In the genomic region with DNA sequence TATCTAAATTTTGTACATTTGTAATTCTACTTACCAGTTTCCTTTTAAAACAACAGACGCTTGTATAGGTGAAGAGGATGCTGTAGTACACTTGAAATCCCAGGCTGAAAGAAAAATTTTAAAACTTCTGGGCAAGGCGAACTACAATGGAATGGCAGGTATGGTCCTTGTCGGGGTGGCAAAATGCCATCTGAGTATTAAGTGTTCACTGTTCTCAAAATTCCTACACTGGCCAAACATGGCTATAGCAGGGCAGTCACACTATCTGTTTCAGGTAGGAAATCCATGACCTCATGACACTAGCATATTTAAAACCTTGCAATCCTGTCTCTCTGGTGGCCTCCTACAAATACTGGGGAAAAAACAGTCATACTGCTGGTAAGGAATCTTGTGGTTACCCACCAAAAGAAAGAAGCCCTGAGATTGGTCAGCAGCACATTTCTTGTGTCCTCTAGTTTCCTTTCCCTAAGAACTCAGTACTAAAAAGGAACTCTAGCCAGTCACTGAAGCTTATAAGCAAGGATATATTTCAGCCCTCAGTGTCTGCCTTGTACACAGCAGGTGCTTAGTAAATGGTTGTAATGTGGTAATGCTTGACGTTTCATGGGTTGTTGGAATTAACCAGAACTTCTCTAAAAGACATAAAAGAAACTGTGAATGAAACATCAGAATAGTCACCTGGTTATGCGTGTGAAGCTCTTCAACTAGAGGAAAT, we compare ENCODE assay signal across 16 cellular contexts. TPM values are rescaled to one million over a fixed set of nuclear protein-coding genes. Genes with fewer than 3 reads are reported as not detected.
DNase-seq lines count a peak whose midpoint lies in the region; ATAC-seq, FAIRE-seq and TF ChIP-seq lines count a peak whose summit lies in the region.
"Had no signal": no experiment of that assay in that cellular context is flagged by ENCODE, and none has a peak within 500 bp of the region (broad histone marks: within the 10 kb centered on the region; RNA-seq: fewer than 3 reads in every experiment).

No MANE protein-coding gene starts in this region.

- peaks cover 17% of the 10 kb centered on the region for H3K27me3 Mint-ChIP-seq in activated T-helper 2 cell treated with anti-CD3 and anti-CD28 coated beads, Interferon-gamma antibody, Interleukin-2, Interleukin-4, amounts not matched to agents 10 μg/mL and 5 μg/mL and 100 μg/mL, durations not matched to agents 14 hours and 24 hours and 36 hours (ENCODE audit: low read depth)
- no peaks in the 10 kb centered on the region for H3K27me3 Mint-ChIP-seq in Calu3 (ENCODE audit: unreplicated experiment)

- TF ChIP-seq POLR2A in H54 (IDR thresholded peaks at IDR 0.05; ENCODE audit: low read depth, low read length) (no peak), suprapubic skin (IDR thresholded peaks at IDR 0.05) (no peak)

- peak; percentile 50 for FAIRE-seq in H54 (lab: Jason Lieb, UNC)
- FAIRE-seq: A204.1 had no signal

- no peak overlapping the region for H3K4me3 ChIP-seq in suprapubic skin
- H3K4me3 ChIP-seq: hepatocyte, ovary had no signal

- H3K27ac Mint-ChIP-seq in activated T-helper 2 cell treated with anti-CD3 and anti-CD28 coated beads, Interferon-gamma antibody, Interleukin-2, Interleukin-4, amounts not matched to agents 10 μg/mL and 5 μg/mL and 100 μg/mL, durations not matched to agents 14 hours and 24 hours and 36 hours = peak overlapping the region; percentile 30
- no peak overlapping the region for H3K27ac Mint-ChIP-seq in Calu3 (ENCODE audit: unreplicated experiment)
- H3K27ac Mint-ChIP-seq: effector memory CD8-positive, alpha-beta T cell; type B pancreatic cell had no signal

- no peaks in the 10 kb centered on the region for H3K9me3 Mint-ChIP-seq in activated T-helper 2 cell treated with anti-CD3 and anti-CD28 coated beads, Interferon-gamma antibody, Interleukin-2, Interleukin-4, amounts not matched to agents 10 μg/mL and 5 μg/mL and 100 μg/mL, durations not matched to agents 14 hours and 24 hours and 36 hours
- peaks cover 3% of the 10 kb centered on the region for H3K9me3 Mint-ChIP-seq in Calu3 (ENCODE audit: low read depth, unreplicated experiment)
- H3K9me3 Mint-ChIP-seq: effector memory CD8-positive, alpha-beta T cell; type B pancreatic cell had no signal

- TF ChIP-seq CTCF in suprapubic skin (IDR thresholded peaks at IDR 0.05) = no peak
- no peak for TF ChIP-seq CTCF in Calu3 (IDR thresholded peaks at IDR 0.05; ENCODE audit: unreplicated experiment)

- H3K9me3 ChIP-seq in suprapubic skin = no peaks in the 10 kb centered on the region
- H3K9me3 ChIP-seq: ovary had no signal

- peak overlapping the region; percentile 27 for H3K4me3 Mint-ChIP-seq in activated T-helper 2 cell treated with anti-CD3 and anti-CD28 coated beads, Interferon-gamma antibody, Interleukin-2, Interleukin-4, amounts not matched to agents 10 μg/mL and 5 μg/mL and 100 μg/mL, durations not matched to agents 14 hours and 24 hours and 36 hours (ENCODE audit: low read depth)
- no peak overlapping the region for H3K4me3 Mint-ChIP-seq in Calu3 (ENCODE audit: low read depth, unreplicated experiment)
- H3K4me3 Mint-ChIP-seq: effector memory CD8-positive, alpha-beta T cell; type B pancreatic cell had no signal

- peaks cover 30% of the 10 kb centered on the region for H3K4me1 ChIP-seq in suprapubic skin

- WGBS in suprapubic skin = 88% methylated on average over 5 of the region's 5 CpGs

- no peaks in the 10 kb centered on the region for H3K27me3 ChIP-seq in suprapubic skin
- H3K27me3 ChIP-seq: hepatocyte, ovary had no signal

- no peaks in the 10 kb centered on the region for H3K36me3 ChIP-seq in suprapubic skin
- H3K36me3 ChIP-seq: ovary had no signal

- no peak for TF ChIP-seq EP300 in suprapubic skin (IDR thresholded peaks at IDR 0.05)

- peak; percentile 57 for DNase-seq in A172 (ENCODE audit: low spot score)
- DNase-seq in H54 (ENCODE audit: insufficient read length, low spot score) = no peak
- no peak for DNase-seq in activated T-helper 2 cell treated with anti-CD3 and anti-CD28 coated beads, Interferon-gamma antibody, Interleukin-2, Interleukin-4, amounts not matched to agents 10 μg/mL and 5 μg/mL and 100 μg/mL, durations not matched to agents 14 hours and 24 hours and 36 hours (ENCODE audit: low spot score)
- DNase-seq in glomerular visceral epithelial cell (ENCODE audit: extremely low spot score) = peak; percentile 86
- DNase-seq in RKO (ENCODE audit: low spot score) = no peak
- no peak for DNase-seq in suprapubic skin (ENCODE audit: low spot score in 2 of 2)
- no peak for DNase-seq in Calu3
- DNase-seq: activated T-cell treated with anti-CD3 and anti-CD28 coated beads, Interleukin-2, amount 50 U/mL, for 1 hour; DMS153; effector memory CD8-positive, alpha-beta T cell; NCI-H2081 treated with DMSO at 0.1 percent for 48 hours; ovary had no signal

- H3K36me3 Mint-ChIP-seq in activated T-helper 2 cell treated with anti-CD3 and anti-CD28 coated beads, Interferon-gamma antibody, Interleukin-2, Interleukin-4, amounts not matched to agents 10 μg/mL and 5 μg/mL and 100 μg/mL, durations not matched to agents 14 hours and 24 hours and 36 hours (ENCODE audit: low read depth) = peaks cover 7% of the 10 kb centered on the region
- H3K36me3 Mint-ChIP-seq in Calu3 (ENCODE audit: insufficient read depth, unreplicated experiment) = peaks cover 9% of the 10 kb centered on the region
- H3K36me3 Mint-ChIP-seq: type B pancreatic cell had no signal

- no peak for ATAC-seq in GM19452 (IDR thresholded peaks at IDR 0.05; ENCODE audit: unreplicated experiment)
- ATAC-seq: effector memory CD8-positive, alpha-beta T cell had no signal

- peaks cover 31% of the 10 kb centered on the region for H3K4me1 Mint-ChIP-seq in activated T-helper 2 cell treated with anti-CD3 and anti-CD28 coated beads, Interferon-gamma antibody, Interleukin-2, Interleukin-4, amounts not matched to agents 10 μg/mL and 5 μg/mL and 100 μg/mL, durations not matched to agents 14 hours and 24 hours and 36 hours (ENCODE audit: low read depth)
- H3K4me1 Mint-ChIP-seq in Calu3 (ENCODE audit: low read depth, unreplicated experiment) = peaks cover 20% of the 10 kb centered on the region

- no TSS peak for BruUV-seq in Calu3 (replicated peaks; lab: Mats Ljungman, UMichigan)

- no peak overlapping the region for H3K27ac ChIP-seq in suprapubic skin
- H3K27ac ChIP-seq: hepatocyte, ovary had no signal

- CTCF ChIA-PET in Calu3 (lab: Charles Lee) = no interaction called here

- intact Hi-C loops in activated T-helper 2 cell treated with anti-CD3 and anti-CD28 coated beads, Interferon-gamma antibody, Interleukin-2, Interleukin-4, amounts not matched to agents 10 μg/mL and 5 μg/mL and 100 μg/mL, durations not matched to agents 14 hours and 24 hours and 36 hours (cut with micrococcal nuclease) = loop anchor here (5.0 kb wide), 1 partner anchor 1289 kb away; the partner anchor contains the start of gene POU2AF1
- intact Hi-C loops in Calu3 (cut with micrococcal nuclease; ENCODE audit: unreplicated experiment) = no loop called here

RNA-seq across cellular contexts. Expression of gene ZC3H12C, which starts 5.2 kb away (rescaled TPM):
- 3.7 and 5.2 TPM in 2 replicates for total RNA-seq in A172 (2014; rRNA removed; shearing (Covaris generic))
- 16.7 and 17.5 TPM in 2 replicates for total RNA-seq in activated T-helper 2 cell treated with anti-CD3 and anti-CD28 coated beads, Interferon-gamma antibody, Interleukin-2, Interleukin-4, amounts not matched to agents 10 μg/mL and 5 μg/mL and 100 μg/mL, durations not matched to agents 14 hours and 24 hours and 36 hours
- total RNA-seq in suprapubic skin = 10 to 100 TPM; 15.0 to 22.7 (median 20.8) TPM
- total RNA-seq in Calu3 (2022) = 11.1 and 14.1 TPM in 2 replicates

Comparison
In these comparisons a context has a peak if more than half of its experiments do, and no peak if none do; other contexts are left out.
1. DNase-seq: peak in A172 (single experiment) and glomerular visceral epithelial cell (single experiment); none in H54 (single experiment), activated T-helper 2 cell treated with anti-CD3 and anti-CD28 coated beads, Interferon-gamma antibody, Interleukin-2, Interleukin-4, amounts not matched to agents 10 μg/mL and 5 μg/mL and 100 μg/mL, durations not matched to agents 14 hours and 24 hours and 36 hours (single experiment), RKO (single experiment), suprapubic skin (0 of 2) and Calu3 (single experiment).